In genomic region chr19:40755248-40755624, GRCh38 we compare ENCODE assay signal across 15 cellular contexts. TPM values are rescaled to one million over a fixed set of nuclear protein-coding genes. Genes with fewer than 3 reads are reported as not detected.
DNase-seq lines count a peak whose midpoint lies in the region; ATAC-seq, FAIRE-seq and TF ChIP-seq lines count a peak whose summit lies in the region.
"Had no signal": no experiment of that assay in that cellular context is flagged by ENCODE, and none has a peak within 500 bp of the region (broad histone marks: within the 10 kb centered on the region; RNA-seq: fewer than 3 reads in every experiment).

No MANE protein-coding gene starts in this region.

- ATAC-seq in A549 (no peak), SK-N-SH treated with all-trans-retinoic acid at 6 μM for 48 hours (no peak), HG02885 (IDR thresholded peaks at IDR 0.05; ENCODE audit: poor library complexity, unreplicated experiment) (no peak)

- no peaks in the 10 kb centered on the region for H3K27me3 Mint-ChIP-seq in activated CD4-positive, alpha-beta memory T cell treated with anti-CD3 and anti-CD28 coated beads, Interleukin-2, amount 10 ng/mL, durations not matched to agents 7 days and 5 days

- H3K4me1 Mint-ChIP-seq in activated CD4-positive, alpha-beta memory T cell treated with anti-CD3 and anti-CD28 coated beads, Interleukin-2, amount 10 ng/mL, durations not matched to agents 7 days and 5 days = peaks cover 54% of the 10 kb centered on the region

- no peak for FAIRE-seq in A549 (lab: Jason Lieb, UNC)

- DNase-seq in A549 (ENCODE audit: low read depth in 1 of 2, low spot score in 1 of 2) (no peak), kidney tubule cell (ENCODE audit: low spot score) (peak; percentile 23), Kasumi-1 (lab: John Stamatoyannopoulos, UW) (no peak), A172 (ENCODE audit: low spot score) (no peak)
- DNase-seq in activated CD4-positive, alpha-beta memory T cell treated with anti-CD3 and anti-CD28 coated beads, Interleukin-2, amount 10 ng/mL, durations not matched to agents 7 days and 5 days = no peak
- DNase-seq: BE2C, dorsolateral prefrontal cortex, GDM1, NCI-H2081, NCI-H82 had no signal

- no peaks in the 10 kb centered on the region for H3K9me3 Mint-ChIP-seq in activated CD4-positive, alpha-beta memory T cell treated with anti-CD3 and anti-CD28 coated beads, Interleukin-2, amount 10 ng/mL, durations not matched to agents 7 days and 5 days

- no peaks in the 10 kb centered on the region for H3K9me2 ChIP-seq in DOHH2 (replicated peaks; ENCODE audit: control insufficient read depth, low read length)

- peaks cover 86% of the 10 kb centered on the region for H3K79me2 ChIP-seq in DOHH2 (ENCODE audit: control insufficient read depth, low read length)

- no peak for TF ChIP-seq RAD21 in A549 (conservative IDR thresholded peaks at IDR 0.05 in 1 of 2, IDR thresholded peaks at IDR 0.05 in 1 of 2)

- WGBS in A549 (ENCODE audit: missing lambda C conversion rate) = 100% methylated on average over 3 of the region's 3 CpGs

- H3K9me3 ChIP-seq in A549 = no peaks in the 10 kb centered on the region
- no peaks in the 10 kb centered on the region for H3K9me3 ChIP-seq in DOHH2 (ENCODE audit: control insufficient read depth, insufficient read depth, low read length)
- H3K9me3 ChIP-seq: BE2C had no signal

- H3K4me1 ChIP-seq in A549 (peaks cover 40% of the 10 kb centered on the region), DOHH2 (ENCODE audit: control insufficient read depth, low read length) (peaks cover 40% of the 10 kb centered on the region)
- H3K4me1 ChIP-seq: BE2C had no signal

- H3K36me3 Mint-ChIP-seq in activated CD4-positive, alpha-beta memory T cell treated with anti-CD3 and anti-CD28 coated beads, Interleukin-2, amount 10 ng/mL, durations not matched to agents 7 days and 5 days (ENCODE audit: low read depth) = peaks cover 73% of the 10 kb centered on the region

- peak overlapping the region; percentile 75 for H3K27ac Mint-ChIP-seq in activated CD4-positive, alpha-beta memory T cell treated with anti-CD3 and anti-CD28 coated beads, Interleukin-2, amount 10 ng/mL, durations not matched to agents 7 days and 5 days

- TF ChIP-seq POLR2A in A549 (IDR thresholded peaks at IDR 0.05; ENCODE audit: low read length) = no peak

- peaks cover 80% of the 10 kb centered on the region for H3K36me3 ChIP-seq in DOHH2 (ENCODE audit: control insufficient read depth, low read length)

- POLR2A ChIA-PET in A549 (lab: Yijun Ruan, JAX) = interaction anchor here (0.6 to 2.4 kb wide), 5 partner anchors 23 to 92 kb away, joined by 3 to 17 read pairs (median 11); partner anchors contain the start of genes COQ8B, ITPKC and RAB4B
- POLR2A ChIA-PET in activated CD4-positive, alpha-beta memory T cell treated with anti-CD3 and anti-CD28 coated beads, Interleukin-2, amount 10 ng/mL, durations not matched to agents 7 days and 5 days (lab: Charles Lee) = interaction anchor here (1.4 to 14.2 kb wide), 5 partner anchors 16 to 51 kb away, joined by 3 to 244 read pairs (median 34); partner anchors contain the start of genes COQ8B, EGLN2, ITPKC and MIA

- TF ChIP-seq CTCF in A549 (IDR thresholded peaks at IDR 0.05) = no peak
- no peak for TF ChIP-seq CTCF in DOHH2 (IDR thresholded peaks at IDR 0.05; ENCODE audit: low read depth, low read length, poor library complexity, severe bottlenecking)

- peaks cover 2% of the 10 kb centered on the region; the same call in 1 of the 2 replicates for H3F3A ChIP-seq in DOHH2 (ENCODE audit: control insufficient read depth, insufficient read depth)

- no peak for TF ChIP-seq EP300 in A549 (IDR thresholded peaks at IDR 0.05)

- H3K4me2 ChIP-seq in A549 = peak overlapping the region; percentile 64
- peak overlapping the region; percentile 70 for H3K4me2 ChIP-seq in DOHH2 (ENCODE audit: low read length)

- H3K4me3 Mint-ChIP-seq in activated CD4-positive, alpha-beta memory T cell treated with anti-CD3 and anti-CD28 coated beads, Interleukin-2, amount 10 ng/mL, durations not matched to agents 7 days and 5 days = peak overlapping the region; percentile 79

- CTCF ChIA-PET in A549 (lab: Yijun Ruan, JAX) = interaction anchor here (0.6 to 9.7 kb wide), 14 partner anchors 9 to 410 kb away, joined by 3 to 71 read pairs (median 4); partner anchors contain the start of gene EGLN2
- CTCF ChIA-PET in activated CD4-positive, alpha-beta memory T cell treated with anti-CD3 and anti-CD28 coated beads, Interleukin-2, amount 10 ng/mL, durations not matched to agents 7 days and 5 days (lab: Charles Lee) = interaction anchor here (0.6 to 7.8 kb wide), 5 partner anchors 22 to 679 kb away, joined by 3 to 48 read pairs (median 6); partner anchors contain the start of gene RAB4B

- H3K27ac ChIP-seq in A549 (peak overlapping the region in 1 of 2 experiments; percentile 60; a peak in 1 of 6 replicates), DOHH2 (ENCODE audit: low read depth, low read length) (no peak overlapping the region)

- H3K4me3 ChIP-seq in A549 (no peak overlapping the region), DOHH2 (ENCODE audit: low read length) (peak overlapping the region; percentile 24; the same call in 1 of the 2 replicates)
- H3K4me3 ChIP-seq: dorsolateral prefrontal cortex had no signal

- H3K27me3 ChIP-seq in DOHH2 (ENCODE audit: control insufficient read depth, low read length) = no peaks in the 10 kb centered on the region
- H3K27me3 ChIP-seq: BE2C, dorsolateral prefrontal cortex had no signal

- H4K20me1 ChIP-seq in DOHH2 (ENCODE audit: control insufficient read depth, insufficient read depth, low read depth, low read length) = peaks cover 33% of the 10 kb centered on the region

TF ChIP-seq in A549, 52 proteins besides CTCF, POLR2A, EP300 and RAD21 (continues in another document):
- TF ChIP-seq CBX8 (IDR thresholded peaks at IDR 0.05) (no peak), HDAC2 (IDR thresholded peaks at IDR 0.05) (no peak), ZFP36 (IDR thresholded peaks at IDR 0.05; ENCODE audit: borderline replicate concordance, partially characterized antibody) (no peak), EHF (CRISPR knock-in tag; IDR thresholded peaks at IDR 0.05) (no peak), JUNB (IDR thresholded peaks at IDR 0.05) (no peak), TP53 (CRISPR knock-in tag; IDR thresholded peaks at IDR 0.05) (no peak)

TF ChIP-seq in SK-N-SH treated with all-trans-retinoic acid at 6 μM for 48 hours, 23 proteins besides CTCF, POLR2A, EP300 and RAD21 (continues in another document):
- TF ChIP-seq GLIS3 (CRISPR knock-in tag; IDR thresholded peaks at IDR 0.05) = no peak
- TF ChIP-seq TOX (CRISPR knock-in tag; IDR thresholded peaks at IDR 0.05; ENCODE audit: borderline replicate concordance) = no peak

RNA-seq across cellular contexts. Expression of gene SNRPA, which starts 4.2 kb away (rescaled TPM):
- polyA plus RNA-seq in A549 (2011; rRNA removed) (235 and 236 TPM in 2 replicates), A549 (2017; fragmentation: RNase III; extraction: RNeasy Plus Mini Kit Qiagen cat#74134 plus additional on column Dnase treatment) (141 to 155 TPM (median 143 TPM) in 3 replicates)
- 265 and 288 TPM in 2 replicates for polyA plus RNA-seq in A549 (2012; cell fraction: cytosol; rRNA removed)
- 267 and 341 TPM in 2 replicates for polyA plus RNA-seq in A549 (2012; cell fraction: nucleus; rRNA removed)
- 390 and 504 TPM in 2 replicates for polyA minus RNA-seq in A549 (2011; rRNA and poly(A)+ RNA removed)
- total RNA-seq in activated CD4-positive, alpha-beta memory T cell treated with anti-CD3 and anti-CD28 coated beads, Interleukin-2, amount 10 ng/mL, durations not matched to agents 7 days and 5 days = 100 to 1,000 TPM; 145 to 151 TPM
- 64.7 and 87.9 TPM in 2 replicates for total RNA-seq in A172 (2014; rRNA removed; shearing (Covaris generic))

RNA-seq across cellular contexts. Expression of gene ACTMAP, which starts 5.0 kb away (rescaled TPM):
- 7.8 and 11.7 TPM in 2 replicates for polyA plus RNA-seq in A549 (2011; rRNA removed)
- polyA plus RNA-seq in A549 (2012; cell fraction: cytosol; rRNA removed) = 13.0 and 16.7 TPM in 2 replicates
- 40.2 and 46.1 TPM in 2 replicates for polyA plus RNA-seq in A549 (2012; cell fraction: nucleus; rRNA removed)
- polyA plus RNA-seq in A549 (2017; fragmentation: RNase III; extraction: RNeasy Plus Mini Kit Qiagen cat#74134 plus additional on column Dnase treatment) = 14.1 to 18.5 TPM (median 14.8 TPM) in 3 replicates
- 13.9 and 15.5 TPM in 2 replicates for polyA minus RNA-seq in A549 (2011; rRNA and poly(A)+ RNA removed)
- total RNA-seq in activated CD4-positive, alpha-beta memory T cell treated with anti-CD3 and anti-CD28 coated beads, Interleukin-2, amount 10 ng/mL, durations not matched to agents 7 days and 5 days = 10 to 100 TPM; 18.1 to 18.8 TPM
- total RNA-seq in A172 (2014; rRNA removed; shearing (Covaris generic)) = 0.62 and 1.7 TPM in 2 replicates

RNA-seq across cellular contexts. Expression of gene MIA, which starts 20.1 kb away (rescaled TPM):
- not detected in 2 replicates for polyA plus RNA-seq in A549 (2011; rRNA removed)
- not detected in 2 replicates for polyA plus RNA-seq in A549 (2012; cell fraction: cytosol; rRNA removed)
- polyA plus RNA-seq in A549 (2012; cell fraction: nucleus; rRNA removed) = 0.48 and 2.0 TPM in 2 replicates
- not detected in 3 replicates for polyA plus RNA-seq in A549 (2017; fragmentation: RNase III; extraction: RNeasy Plus Mini Kit Qiagen cat#74134 plus additional on column Dnase treatment)
- polyA minus RNA-seq in A549 (2011; rRNA and poly(A)+ RNA removed) = 1.8 TPM in 1 of 2 replicates, not detected in the other
- total RNA-seq in activated CD4-positive, alpha-beta memory T cell treated with anti-CD3 and anti-CD28 coated beads, Interleukin-2, amount 10 ng/mL, durations not matched to agents 7 days and 5 days = not detected
- not detected in 2 replicates for total RNA-seq in A172 (2014; rRNA removed; shearing (Covaris generic))
- total RNA-seq: fibroblast of villous mesenchyme, LHCN-M2 had no signal

RNA-seq across cellular contexts. Expression of gene RAB4B, which starts 22.8 kb away (rescaled TPM):
- polyA plus RNA-seq in A549 (2011; rRNA removed) (20.7 and 25.0 TPM in 2 replicates), A549 (2017; fragmentation: RNase III; extraction: RNeasy Plus Mini Kit Qiagen cat#74134 plus additional on column Dnase treatment) (17.1 to 23.3 TPM (median 22.9 TPM) in 3 replicates)
- polyA plus RNA-seq in A549 (2012; cell fraction: cytosol; rRNA removed) = 30.0 and 35.6 TPM in 2 replicates
- polyA plus RNA-seq in A549 (2012; cell fraction: nucleus; rRNA removed) = 39.3 and 46.0 TPM in 2 replicates
- polyA minus RNA-seq in A549 (2011; rRNA and poly(A)+ RNA removed) = 6.9 and 13.6 TPM in 2 replicates
- total RNA-seq in activated CD4-positive, alpha-beta memory T cell treated with anti-CD3 and anti-CD28 coated beads, Interleukin-2, amount 10 ng/mL, durations not matched to agents 7 days and 5 days = 10 to 100 TPM; 65.7 to 68.3 TPM
- 10.3 and 19.9 TPM in 2 replicates for total RNA-seq in A172 (2014; rRNA removed; shearing (Covaris generic))

RNA-seq across cellular contexts. Expression of gene ITPKC, which starts 38.3 kb away (rescaled TPM):
- 6.5 and 8.7 TPM in 2 replicates for polyA plus RNA-seq in A549 (2011; rRNA removed)
- polyA plus RNA-seq in A549 (2012; cell fraction: cytosol; rRNA removed) = 6.6 and 7.7 TPM in 2 replicates
- polyA plus RNA-seq in A549 (2012; cell fraction: nucleus; rRNA removed) = 10.7 and 10.9 TPM in 2 replicates
- 7.9 to 8.6 TPM (median 8.1 TPM) in 3 replicates for polyA plus RNA-seq in A549 (2017; fragmentation: RNase III; extraction: RNeasy Plus Mini Kit Qiagen cat#74134 plus additional on column Dnase treatment)
- 13.8 and 14.2 TPM in 2 replicates for polyA minus RNA-seq in A549 (2011; rRNA and poly(A)+ RNA removed)
- 1 to 10 TPM; 6.6 to 6.8 TPM for total RNA-seq in activated CD4-positive, alpha-beta memory T cell treated with anti-CD3 and anti-CD28 coated beads, Interleukin-2, amount 10 ng/mL, durations not matched to agents 7 days and 5 days
- total RNA-seq in A172 (2014; rRNA removed; shearing (Covaris generic)) = 7.7 and 9.2 TPM in 2 replicates
